In genomic region chr3:99407257-99407656, GRCh38 we compare ENCODE assay signal across 20 cellular contexts.
DNase-seq lines count a peak whose midpoint lies in the region; ATAC-seq, FAIRE-seq and TF ChIP-seq lines count a peak whose summit lies in the region.
"Had no signal": no experiment of that assay in that cellular context is flagged by ENCODE, and none has a peak within 500 bp of the region (broad histone marks: within the 10 kb centered on the region; RNA-seq: fewer than 3 reads in every experiment).

No MANE protein-coding gene starts in this region.

- no peaks in the 10 kb centered on the region for H3K36me3 ChIP-seq in GM23248 (ENCODE audit: low read depth)
- H3K36me3 ChIP-seq: ovary, thoracic aorta had no signal

- H3F3A ChIP-seq in GM23248 (ENCODE audit: insufficient read depth): peaks cover 11% of the 10 kb centered on the region; the same call in 1 of the 2 replicates

- H3K79me2 ChIP-seq in GM23248 (ENCODE audit: insufficient read depth): no peaks in the 10 kb centered on the region

- H4K20me1 ChIP-seq in GM23248 (ENCODE audit: insufficient read depth): no peaks in the 10 kb centered on the region

- peak; percentile 23 for FAIRE-seq in H54 (lab: Jason Lieb, UNC)
- FAIRE-seq: colon had no signal

- in situ Hi-C loops in GM23248 (cut with MboI): no loop called here

- no peak overlapping the region for H3K4me3 ChIP-seq in Jurkat, Clone E6-1 (ENCODE audit: low read length)
- no peak overlapping the region for H3K4me3 ChIP-seq in GM23248
- H3K4me3 ChIP-seq: ovary, thoracic aorta had no signal

- no peak overlapping the region for H2AFZ ChIP-seq in GM23248

- WGBS in GM23248 (ENCODE audit: low coverage in 1 of 2, low lambda C conversion rate in 2 of 2, missing lambda C conversion rate in 2 of 2), 2 experiments: 92 to 93% methylated on average over 4 of the region's 4 CpGs

- H3K27me3 ChIP-seq in GM23248 (replicated peaks; ENCODE audit: insufficient read depth): no peaks in the 10 kb centered on the region
- H3K27me3 ChIP-seq: ovary had no signal

- no peak overlapping the region for H3K9ac ChIP-seq in GM23248

- DNase-seq in H54 (ENCODE audit: insufficient read length, low spot score) (no peak), T-helper 1 cell (no peak), SHP77 treated with DMSO at 0.1 percent for 48 hours (lab: John Stamatoyannopoulos, UW) (no peak), GM23248 (no peak), superior temporal gyrus (ENCODE audit: extremely low spot score) (no peak)
- DNase-seq in Jurkat, Clone E6-1 (ENCODE audit: low read depth, low spot score): peak; percentile 33
- DNase-seq: aorta; C1 segment of cervical spinal cord; DMS53; foreskin melanocyte; left ventricle myocardium superior; NCI-H1048; NCI-H526; ovary; stimulated activated CD4-positive, alpha-beta T cell treated with anti-CD3 and anti-CD28 coated beads, Interleukin-4, amount 100 ng/mL, for 24 hours; stimulated activated CD8-positive, alpha-beta memory T cell treated with anti-CD3 and anti-CD28 coated beads, Interleukin-4, amount 100 ng/mL, for 48 hours; T1000 had no signal

- no peak overlapping the region for H3K27ac ChIP-seq in GM23248
- H3K27ac ChIP-seq: ovary, thoracic aorta had no signal

- no peak overlapping the region for H3K4me2 ChIP-seq in GM23248 (ENCODE audit: unreplicated experiment)

- peaks cover 21% of the 10 kb centered on the region for H3K4me1 ChIP-seq in GM23248 (ENCODE audit: insufficient read depth)

- peak; percentile 65 for ATAC-seq in GM18909 (IDR thresholded peaks at IDR 0.05; ENCODE audit: poor library complexity, unreplicated experiment)
- ATAC-seq: left ventricle myocardium superior had no signal

- no peak for TF ChIP-seq POLR2A in H54 (IDR thresholded peaks at IDR 0.05; ENCODE audit: low read depth, low read length)

- H3K9me2 ChIP-seq in GM23248 (ENCODE audit: insufficient read depth): no peaks in the 10 kb centered on the region; the same call in 1 of the 2 replicates

- H3K9me3 ChIP-seq in GM23248 (ENCODE audit: low read depth): no peaks in the 10 kb centered on the region
- H3K9me3 ChIP-seq: ovary, thoracic aorta had no signal
